12 cellular contexts compared by ENCODE assay signal in genomic region chr10:44947356-44948152, GRCh38. TPM values are rescaled to one million over a fixed set of nuclear protein-coding genes. Genes with fewer than 3 reads are reported as not detected.
DNase-seq lines count a peak whose midpoint lies in the region; ATAC-seq and TF ChIP-seq lines count a peak whose summit lies in the region.
"Had no signal": no experiment of that assay in that cellular context is flagged by ENCODE, and none has a peak within 500 bp of the region (broad histone marks: within the 10 kb centered on the region; RNA-seq: fewer than 3 reads in every experiment).

No MANE protein-coding gene starts in this region.

- no peak overlapping the region for H3K27ac ChIP-seq in trophoblast cell (ENCODE audit: low read depth, low read length)
- no peak overlapping the region for H3K27ac ChIP-seq in tibial nerve
- H3K27ac ChIP-seq: thoracic aorta had no signal

- no peak overlapping the region for H4K91ac ChIP-seq in trophoblast cell (ENCODE audit: low read depth, low read length)

- no peaks in the 10 kb centered on the region for H3K79me2 ChIP-seq in trophoblast cell (ENCODE audit: control insufficient read depth, insufficient read depth, low read length, poor library complexity)

- no peak overlapping the region for H3K23ac ChIP-seq in trophoblast cell (ENCODE audit: low read length)

- H3K79me1 ChIP-seq in trophoblast cell (ENCODE audit: low read length): peaks cover 12% of the 10 kb centered on the region

- H2AFZ ChIP-seq in trophoblast cell (ENCODE audit: insufficient read depth, low read length, poor library complexity): no peak overlapping the region

- H4K8ac ChIP-seq in trophoblast cell (ENCODE audit: low read depth, low read length): no peak overlapping the region

- TF ChIP-seq POLR2A in NB4 (IDR thresholded peaks at IDR 0.05; ENCODE audit: extremely low read depth, insufficient read length) (no peak), tibial nerve (IDR thresholded peaks at IDR 0.05) (no peak)

- no peak for TF ChIP-seq EP300 in tibial nerve (IDR thresholded peaks at IDR 0.05)

- no peak overlapping the region for H2BK12ac ChIP-seq in trophoblast cell (ENCODE audit: low read length)

- H3K4ac ChIP-seq in trophoblast cell (ENCODE audit: low read depth, low read length): no peak overlapping the region

- H2AK5ac ChIP-seq in trophoblast cell (ENCODE audit: low read length): no peak overlapping the region

- no peak overlapping the region for H2BK5ac ChIP-seq in trophoblast cell (ENCODE audit: low read depth, low read length, poor library complexity)

- no peak overlapping the region for H3K14ac ChIP-seq in trophoblast cell (ENCODE audit: low read length)

- H3K36me3 ChIP-seq in trophoblast cell (ENCODE audit: control insufficient read depth in 1 of 2, insufficient read depth in 2 of 2, low read length in 2 of 2): no peaks in the 10 kb centered on the region
- no peaks in the 10 kb centered on the region for H3K36me3 ChIP-seq in tibial nerve
- H3K36me3 ChIP-seq: adrenal gland, thoracic aorta had no signal

- TF ChIP-seq CTCF in NB4 (IDR thresholded peaks at IDR 0.05; ENCODE audit: low read depth, low read length) (no peak), tibial nerve (IDR thresholded peaks at IDR 0.05) (no peak), foreskin fibroblast (IDR thresholded peaks at IDR 0.05; ENCODE audit: low read depth, low read length) (no peak)

- H3K9ac ChIP-seq in trophoblast cell (ENCODE audit: low read length): no peak overlapping the region

- H3K27me3 ChIP-seq in trophoblast cell (ENCODE audit: insufficient read depth, low read length) (no peaks in the 10 kb centered on the region), tibial nerve (no peaks in the 10 kb centered on the region)
- H3K27me3 ChIP-seq: adrenal gland had no signal

- H2BK120ac ChIP-seq in trophoblast cell (ENCODE audit: insufficient read depth, low read length, poor library complexity): no peak overlapping the region

- no peak overlapping the region for H3K4me3 ChIP-seq in NB4 (ENCODE audit: low read depth, low read length)
- H3K4me3 ChIP-seq in trophoblast cell (ENCODE audit: low read depth, low read length): no peak overlapping the region
- H3K4me3 ChIP-seq in tibial nerve: no peak overlapping the region
- no peak overlapping the region for H3K4me3 ChIP-seq in foreskin fibroblast (ENCODE audit: low read depth in 1 of 2, low read length in 2 of 2)
- H3K4me3 ChIP-seq: adrenal gland, thoracic aorta had no signal

- no peak overlapping the region for H3K18ac ChIP-seq in trophoblast cell (ENCODE audit: low read length)

- H3K9me3 ChIP-seq in trophoblast cell (ENCODE audit: insufficient read depth, low read depth, low read length): no peaks in the 10 kb centered on the region
- peaks cover 0 to 9% (median 0%) of the 10 kb centered on the region in 4 donors for H3K9me3 ChIP-seq in tibial nerve
- H3K9me3 ChIP-seq: adrenal gland had no signal

- no CpG with 5 or more reads among the region's 6 CpGs for WGBS in trophoblast cell (ENCODE audit: extremely low coverage, insufficient coverage, insufficient read length)
- 84 to 89% methylated on average over 6 of the region's 6 CpGs for WGBS in tibial nerve, 2 donors

- H3K4me1 ChIP-seq in trophoblast cell (ENCODE audit: control insufficient read depth in 1 of 2, insufficient read depth in 2 of 2, low read length in 2 of 2) (peaks cover 15 to 28% of the 10 kb centered on the region in 2 experiments), tibial nerve (peaks cover 0 to 54% (median 28%) of the 10 kb centered on the region in 4 donors)
- H3K4me1 ChIP-seq: adrenal gland had no signal

- H4K12ac ChIP-seq in trophoblast cell (ENCODE audit: low read depth, low read length): no peak overlapping the region

- DNase-seq in NB4 (ENCODE audit: low read depth) (peak; percentile 86), trophoblast cell (peak; percentile 81 to 91), tibial nerve (ENCODE audit: low spot score in 2 of 2) (no peak), UCSD-AML1 (lab: John Stamatoyannopoulos, UW; ENCODE audit: unreplicated experiment) (no peak), foreskin fibroblast (no peak)
- DNase-seq in activated CD4-positive, alpha-beta T cell treated with anti-CD3 and anti-CD28 coated beads, Interleukin-2, amount 50 U/mL, for 48 hours: no peak
- DNase-seq: retina, SW 1271 had no signal

- H3K4me2 ChIP-seq in trophoblast cell (ENCODE audit: low read length): no peak overlapping the region

- ATAC-seq in GM18907 (IDR thresholded peaks at IDR 0.05; ENCODE audit: unreplicated experiment) (peak; percentile 74), HG02571 (IDR thresholded peaks at IDR 0.05; ENCODE audit: unreplicated experiment) (peak; percentile 53)

RNA-seq across cellular contexts. Expression of gene RASSF4, which starts 12.0 kb away (rescaled TPM):
- polyA plus RNA-seq in trophoblast cell (2013): 9.7 and 11.1 TPM in 2 replicates
- total RNA-seq in tibial nerve: 100 to 1,000 TPM; 153 to 275 (median 185) TPM

RNA-seq across cellular contexts. Expression of gene DEPP1, which starts 31.1 kb away (rescaled TPM):
- polyA plus RNA-seq in trophoblast cell (2013): 120 and 128 TPM in 2 replicates
- 1,000 to 10,000 TPM in 1 of 4 donors, 100 to 1,000 TPM in 3; 530 to 1,439 (median 798) TPM for total RNA-seq in tibial nerve

RNA-seq across cellular contexts. Expression of gene TMEM72, which starts 36.4 kb away (rescaled TPM):
- polyA plus RNA-seq in trophoblast cell (2013): 0.18 and 0.37 TPM in 2 replicates
- total RNA-seq in tibial nerve: under 1 TPM in 2 of 4 donors, not detected in 2; 0.20 to 0.21 TPM
- total RNA-seq: adrenal gland, thoracic aorta had no signal
- polyA plus RNA-seq: adrenal gland had no signal

RNA-seq across cellular contexts. Expression of gene ZNF22, which starts 53.2 kb away (rescaled TPM):
- 31.5 and 32.1 TPM in 2 replicates for polyA plus RNA-seq in trophoblast cell (2013)
- 10 to 100 TPM; 23.4 to 30.2 (median 26.0) TPM for total RNA-seq in tibial nerve

Comparison
In these comparisons a context has a peak if more than half of its experiments do, and no peak if none do; other contexts are left out.
1. DNase-seq: peak in NB4 (single experiment) and trophoblast cell (2 of 2); none in activated CD4-positive, alpha-beta T cell treated with anti-CD3 and anti-CD28 coated beads, Interleukin-2, amount 50 U/mL, for 48 hours (0 of 2), tibial nerve (0 of 2), UCSD-AML1 (single experiment) and foreskin fibroblast (0 of 2).